19 cellular contexts compared by ENCODE assay signal in genomic region chr5:170585278-170585677, GRCh38.
A peak's percentile ranks its signal among the peaks of the same experiment; 100 is the strongest.
DNase-seq lines count a peak whose midpoint lies in the region; ATAC-seq and TF ChIP-seq lines count a peak whose summit lies in the region.
"Had no signal": no experiment of that assay in that cellular context is flagged by ENCODE, and none has a peak within 500 bp of the region (broad histone marks: within the 10 kb centered on the region; RNA-seq: fewer than 3 reads in every experiment).

No MANE protein-coding gene starts in this region.

- TF ChIP-seq CTCF in brain (conservative IDR thresholded peaks at IDR 0.05) (no peak), left lung (IDR thresholded peaks at IDR 0.05) (no peak)

- H3K27me3 Mint-ChIP-seq in brain = no peaks in the 10 kb centered on the region

- peak overlapping the region in 3 of 5 experiments; percentile 16 to 84 (median 81) for H3K27ac Mint-ChIP-seq in brain
- H3K27ac Mint-ChIP-seq: CD4-positive, CD25-positive, alpha-beta regulatory T cell had no signal

- peaks cover 2 to 14% (median 4%) of the 10 kb centered on the region in 5 experiments for H3K9me3 Mint-ChIP-seq in brain

- no peak overlapping the region for H3K4me3 ChIP-seq in left lung

- H3K36me3 Mint-ChIP-seq in brain = peaks cover 4% of the 10 kb centered on the region
- H3K36me3 Mint-ChIP-seq: CD4-positive, CD25-positive, alpha-beta regulatory T cell had no signal

- H3K36me3 ChIP-seq in left lung = no peaks in the 10 kb centered on the region
- H3K36me3 ChIP-seq: BE2C had no signal

- no peaks in the 10 kb centered on the region for H3K9me3 ChIP-seq in left lung
- H3K9me3 ChIP-seq: BE2C had no signal

- intact Hi-C loops in left lung (cut with DNase I) (no loop called here), head of caudate nucleus (cut with DNase I) (no loop called here)

- peak; percentile 32 for ATAC-seq in left lung
- no peak for ATAC-seq in HG03025 (IDR thresholded peaks at IDR 0.05; ENCODE audit: low FRiP score, unreplicated experiment)
- no peak for ATAC-seq in GM18511 (IDR thresholded peaks at IDR 0.05; ENCODE audit: unreplicated experiment)
- no peak for ATAC-seq in GM18870 (IDR thresholded peaks at IDR 0.05; ENCODE audit: unreplicated experiment)
- ATAC-seq: Panc1, Right ventricle myocardium inferior had no signal

- H3K4me1 Mint-ChIP-seq in brain = peaks cover 21% of the 10 kb centered on the region
- H3K4me1 Mint-ChIP-seq: CD4-positive, CD25-positive, alpha-beta regulatory T cell had no signal

- H3K4me3 Mint-ChIP-seq in brain = no peak overlapping the region
- H3K4me3 Mint-ChIP-seq: CD4-positive, CD25-positive, alpha-beta regulatory T cell had no signal

- H3K27ac ChIP-seq in left lung = no peak overlapping the region

- H3K4me1 ChIP-seq in left lung = no peaks in the 10 kb centered on the region
- H3K4me1 ChIP-seq: BE2C had no signal

- DNase-seq in Daoy (ENCODE audit: low read depth) (peak; percentile 22), NCI-H2227 (lab: John Stamatoyannopoulos, UW; ENCODE audit: unreplicated experiment) (peak; percentile 65), left lung (no peak), head of caudate nucleus (no peak)
- DNase-seq: BE2C; CD4-positive, CD25-positive, alpha-beta regulatory T cell; COR-L47; GF-D8; GOT3; KG1; NCI-H1417; NCI-H187 treated with DMSO at 0.1 percent for 48 hours; NCI-H446 had no signal

- peaks cover 0 to 8% of the 10 kb centered on the region in 2 donors for H3K27me3 ChIP-seq in left lung
- H3K27me3 ChIP-seq: BE2C had no signal

Comparison
In these comparisons a context has a peak if more than half of its experiments do, and no peak if none do; other contexts are left out.
1. DNase-seq: peak in Daoy (single experiment) and NCI-H2227 (single experiment); none in left lung (0 of 2) and head of caudate nucleus (0 of 42).